In genomic region chr7:151113344-151114150, GRCh38 we compare ENCODE assay signal across 11 cellular contexts. TPM values are rescaled to one million over a fixed set of nuclear protein-coding genes. Genes with fewer than 3 reads are reported as not detected.
A peak's percentile ranks its signal among the peaks of the same experiment; 100 is the strongest.
DNase-seq lines count a peak whose midpoint lies in the region; ATAC-seq and TF ChIP-seq lines count a peak whose summit lies in the region.
"Had no signal": no experiment of that assay in that cellular context is flagged by ENCODE, and none has a peak within 500 bp of the region (broad histone marks: within the 10 kb centered on the region; RNA-seq: fewer than 3 reads in every experiment).

No MANE protein-coding gene starts in this region.

- peaks cover 2% of the 10 kb centered on the region for H3K36me3 Mint-ChIP-seq in CD8-positive, alpha-beta T cell
- peaks cover 0 to 4% (median under 1%) of the 10 kb centered on the region in 5 donors for H3K36me3 Mint-ChIP-seq in naive thymus-derived CD4-positive, alpha-beta T cell
- H3K36me3 Mint-ChIP-seq in activated T-helper 1 cell treated with anti-CD3 and anti-CD28 coated beads, Interleukin-12 subunit alpha, Interleukin-12 subunit beta, Interleukin-2, Interleukin-4 antibody, amounts not matched to agents 30 ng/mL and 10 ng/mL and 1 ng/mL, durations not matched to agents 14 hours and 24 hours and 36 hours (ENCODE audit: low read depth), result no peaks in the 10 kb centered on the region

- H3K36me3 ChIP-seq in CD8-positive, alpha-beta T cell (ENCODE audit: insufficient read depth, low read length), result no peaks in the 10 kb centered on the region
- peaks cover 0 to 3% (median 0%) of the 10 kb centered on the region in 3 experiments for H3K36me3 ChIP-seq in naive thymus-derived CD4-positive, alpha-beta T cell (ENCODE audit: control insufficient read depth in 2 of 3, insufficient read depth in 3 of 3, low read length in 3 of 3)
- peaks cover 10% of the 10 kb centered on the region for H3K36me3 ChIP-seq in SJCRH30

- H3K9me3 Mint-ChIP-seq in CD8-positive, alpha-beta T cell, result no peaks in the 10 kb centered on the region
- no peaks in the 10 kb centered on the region for H3K9me3 Mint-ChIP-seq in naive thymus-derived CD4-positive, alpha-beta T cell
- H3K9me3 Mint-ChIP-seq in activated T-helper 1 cell treated with anti-CD3 and anti-CD28 coated beads, Interleukin-12 subunit alpha, Interleukin-12 subunit beta, Interleukin-2, Interleukin-4 antibody, amounts not matched to agents 30 ng/mL and 10 ng/mL and 1 ng/mL, durations not matched to agents 14 hours and 24 hours and 36 hours, result no peaks in the 10 kb centered on the region

- DNase-seq in CD8-positive, alpha-beta T cell, result no peak
- DNase-seq in NCI-H226, result peak; percentile 99
- peak; percentile 64 for DNase-seq in dedifferentiated amniotic fluid mesenchymal stem cell (ENCODE audit: extremely low spot score)
- no peak for DNase-seq in naive thymus-derived CD4-positive, alpha-beta T cell
- DNase-seq in SJCRH30, result no peak
- no peak for DNase-seq in D341Med (ENCODE audit: low spot score)
- no peak for DNase-seq in activated T-helper 1 cell treated with anti-CD3 and anti-CD28 coated beads, Interleukin-12 subunit alpha, Interleukin-12 subunit beta, Interleukin-2, Interleukin-4 antibody, amounts not matched to agents 30 ng/mL and 10 ng/mL and 1 ng/mL, durations not matched to agents 14 hours and 24 hours and 36 hours (ENCODE audit: low spot score)
- no peak for DNase-seq in NCI-H2029 (lab: John Stamatoyannopoulos, UW)
- DNase-seq: activated CD8-positive, alpha-beta memory T cell treated with anti-CD3 and anti-CD28 coated beads, Interleukin-2, amount 50 U/mL, for 4 hours had no signal

- H3K27ac Mint-ChIP-seq in CD8-positive, alpha-beta T cell, result no peak overlapping the region
- H3K27ac Mint-ChIP-seq in naive thymus-derived CD4-positive, alpha-beta T cell, result peak overlapping the region in 1 of 9 donors; percentile 55
- no peak overlapping the region for H3K27ac Mint-ChIP-seq in activated T-helper 1 cell treated with anti-CD3 and anti-CD28 coated beads, Interleukin-12 subunit alpha, Interleukin-12 subunit beta, Interleukin-2, Interleukin-4 antibody, amounts not matched to agents 30 ng/mL and 10 ng/mL and 1 ng/mL, durations not matched to agents 14 hours and 24 hours and 36 hours

- peaks cover 8% of the 10 kb centered on the region for H3K27me3 ChIP-seq in CD8-positive, alpha-beta T cell (ENCODE audit: insufficient read depth, low read length)
- peaks cover 0 to 4% of the 10 kb centered on the region in 2 donors for H3K27me3 ChIP-seq in naive thymus-derived CD4-positive, alpha-beta T cell (ENCODE audit: control insufficient read depth in 2 of 2, insufficient read depth in 2 of 2, low read length in 2 of 2)
- no peaks in the 10 kb centered on the region for H3K27me3 ChIP-seq in SJCRH30

- H3K4me1 Mint-ChIP-seq in CD8-positive, alpha-beta T cell (ENCODE audit: low read depth), result peaks cover 11% of the 10 kb centered on the region
- H3K4me1 Mint-ChIP-seq in naive thymus-derived CD4-positive, alpha-beta T cell, result peaks cover 3 to 15% (median 5%) of the 10 kb centered on the region in 7 donors
- no peaks in the 10 kb centered on the region for H3K4me1 Mint-ChIP-seq in activated T-helper 1 cell treated with anti-CD3 and anti-CD28 coated beads, Interleukin-12 subunit alpha, Interleukin-12 subunit beta, Interleukin-2, Interleukin-4 antibody, amounts not matched to agents 30 ng/mL and 10 ng/mL and 1 ng/mL, durations not matched to agents 14 hours and 24 hours and 36 hours (ENCODE audit: low read depth)

- no peak for ATAC-seq in CD8-positive, alpha-beta T cell
- no peak for ATAC-seq in naive thymus-derived CD4-positive, alpha-beta T cell

- CTCF ChIA-PET in CD8-positive, alpha-beta T cell (lab: Charles Lee), result interaction anchor here (0.7 to 7.0 kb wide), 7 partner anchors 11 to 216 kb away, joined by 3 to 88 read pairs (median 3); no protein-coding TSS in a partner anchor
- CTCF ChIA-PET in naive thymus-derived CD4-positive, alpha-beta T cell (lab: Charles Lee), result interaction anchor here (0.6 to 8.0 kb wide), 4 partner anchors 96 to 215 kb away, joined by 3 to 62 read pairs (median 4); no protein-coding TSS in a partner anchor

- TF ChIP-seq CTCF in CD8-positive, alpha-beta T cell (IDR thresholded peaks at IDR 0.05), result no peak

- intact Hi-C loops in CD8-positive, alpha-beta T cell (cut with DNase I, micrococcal nuclease), result loop anchor here in 1 of 2 experiments (5.0 kb wide), 1 partner anchor 36 kb away; no protein-coding TSS in a partner anchor
- intact Hi-C loops in naive thymus-derived CD4-positive, alpha-beta T cell (cut with micrococcal nuclease), result loop anchor here in 1 of 2 donors (10.0 kb wide), 1 partner anchor 339 kb away; no protein-coding TSS in a partner anchor
- intact Hi-C loops in activated T-helper 1 cell treated with anti-CD3 and anti-CD28 coated beads, Interleukin-12 subunit alpha, Interleukin-12 subunit beta, Interleukin-2, Interleukin-4 antibody, amounts not matched to agents 30 ng/mL and 10 ng/mL and 1 ng/mL, durations not matched to agents 14 hours and 24 hours and 36 hours (cut with micrococcal nuclease), result no loop called here

- no peak overlapping the region for H3K4me3 ChIP-seq in CD8-positive, alpha-beta T cell (ENCODE audit: low read depth, low read length)
- H3K4me3 ChIP-seq in naive thymus-derived CD4-positive, alpha-beta T cell (ENCODE audit: low read length), result no peak overlapping the region
- H3K4me3 ChIP-seq in SJCRH30, result no peak overlapping the region

- POLR2A ChIA-PET in CD8-positive, alpha-beta T cell (lab: Charles Lee), result no interaction called here
- POLR2A ChIA-PET in naive thymus-derived CD4-positive, alpha-beta T cell (lab: Charles Lee), result no interaction called here

- no peak overlapping the region for H3K27ac ChIP-seq in CD8-positive, alpha-beta T cell (ENCODE audit: low read depth, low read length)
- no peak overlapping the region for H3K27ac ChIP-seq in naive thymus-derived CD4-positive, alpha-beta T cell (ENCODE audit: low read depth, low read length)
- no peak overlapping the region for H3K27ac ChIP-seq in SJCRH30
- H3K27ac ChIP-seq: KMS-11 had no signal

- peaks cover 9% of the 10 kb centered on the region for H3K27me3 Mint-ChIP-seq in CD8-positive, alpha-beta T cell (ENCODE audit: low read depth)
- peaks cover 0 to 21% (median 0%) of the 10 kb centered on the region in 5 donors for H3K27me3 Mint-ChIP-seq in naive thymus-derived CD4-positive, alpha-beta T cell
- H3K27me3 Mint-ChIP-seq in activated T-helper 1 cell treated with anti-CD3 and anti-CD28 coated beads, Interleukin-12 subunit alpha, Interleukin-12 subunit beta, Interleukin-2, Interleukin-4 antibody, amounts not matched to agents 30 ng/mL and 10 ng/mL and 1 ng/mL, durations not matched to agents 14 hours and 24 hours and 36 hours (ENCODE audit: insufficient read depth), result peaks cover 17% of the 10 kb centered on the region

- no peaks in the 10 kb centered on the region for H3K9me3 ChIP-seq in CD8-positive, alpha-beta T cell (ENCODE audit: low read length)
- H3K9me3 ChIP-seq in naive thymus-derived CD4-positive, alpha-beta T cell (ENCODE audit: control insufficient read depth in 2 of 3, low read length in 3 of 3), result no peaks in the 10 kb centered on the region
- H3K9me3 ChIP-seq in SJCRH30 (replicated peaks), result no peaks in the 10 kb centered on the region

- H3K4me3 Mint-ChIP-seq in CD8-positive, alpha-beta T cell, result peak overlapping the region; percentile 50
- H3K4me3 Mint-ChIP-seq in naive thymus-derived CD4-positive, alpha-beta T cell, result peak overlapping the region in 9 of 10 donors; percentile 17 to 72 (median 46)
- no peak overlapping the region for H3K4me3 Mint-ChIP-seq in activated T-helper 1 cell treated with anti-CD3 and anti-CD28 coated beads, Interleukin-12 subunit alpha, Interleukin-12 subunit beta, Interleukin-2, Interleukin-4 antibody, amounts not matched to agents 30 ng/mL and 10 ng/mL and 1 ng/mL, durations not matched to agents 14 hours and 24 hours and 36 hours

- H3K4me1 ChIP-seq in CD8-positive, alpha-beta T cell (ENCODE audit: insufficient read depth, low read length), result peaks cover 4% of the 10 kb centered on the region
- no peaks in the 10 kb centered on the region for H3K4me1 ChIP-seq in naive thymus-derived CD4-positive, alpha-beta T cell (ENCODE audit: control insufficient read depth in 2 of 2, insufficient read depth in 2 of 2, low read length in 2 of 2)
- H3K4me1 ChIP-seq in SJCRH30, result no peaks in the 10 kb centered on the region

RNA-seq across cellular contexts. Expression of gene AGAP3, which starts 27.3 kb away (rescaled TPM):
- total RNA-seq in CD8-positive, alpha-beta T cell, result 10 to 100 TPM; 35.0 to 36.6 TPM
- total RNA-seq in naive thymus-derived CD4-positive, alpha-beta T cell, result 10 to 100 TPM; 27.4 to 70.6 (median 37.2) TPM
- polyA plus RNA-seq in naive thymus-derived CD4-positive, alpha-beta T cell, result 1 to 10 TPM; 6.0 to 6.5 TPM
- 59.7 and 62.9 TPM in 2 replicates for total RNA-seq in SJCRH30 (2014; rRNA removed; shearing (Covaris generic))
- 52.9 and 58.0 TPM in 2 replicates for total RNA-seq in activated T-helper 1 cell treated with anti-CD3 and anti-CD28 coated beads, Interleukin-12 subunit alpha, Interleukin-12 subunit beta, Interleukin-2, Interleukin-4 antibody, amounts not matched to agents 30 ng/mL and 10 ng/mL and 1 ng/mL, durations not matched to agents 14 hours and 24 hours and 36 hours

RNA-seq across cellular contexts. Expression of gene TMUB1, which starts 30.3 kb away (rescaled TPM):
- 10 to 100 TPM; 42.3 to 44.6 TPM for total RNA-seq in CD8-positive, alpha-beta T cell
- total RNA-seq in naive thymus-derived CD4-positive, alpha-beta T cell, result 10 to 100 TPM; 39.5 to 61.2 (median 42.2) TPM
- polyA plus RNA-seq in naive thymus-derived CD4-positive, alpha-beta T cell, result 10 to 100 TPM; 36.0 to 53.6 TPM
- 43.5 and 44.2 TPM in 2 replicates for total RNA-seq in SJCRH30 (2014; rRNA removed; shearing (Covaris generic))
- total RNA-seq in activated T-helper 1 cell treated with anti-CD3 and anti-CD28 coated beads, Interleukin-12 subunit alpha, Interleukin-12 subunit beta, Interleukin-2, Interleukin-4 antibody, amounts not matched to agents 30 ng/mL and 10 ng/mL and 1 ng/mL, durations not matched to agents 14 hours and 24 hours and 36 hours, result 55.3 and 63.4 TPM in 2 replicates

RNA-seq across cellular contexts. Expression of gene FASTK, which starts 32.9 kb away (rescaled TPM):
- total RNA-seq in CD8-positive, alpha-beta T cell, result 10 to 100 TPM; 56.3 to 62.9 TPM
- 100 to 1,000 TPM in 3 of 5 experiments, 10 to 100 TPM in 2; 94.1 to 136 (median 101) TPM for total RNA-seq in naive thymus-derived CD4-positive, alpha-beta T cell
- polyA plus RNA-seq in naive thymus-derived CD4-positive, alpha-beta T cell, result 10 to 100 TPM; 49.6 to 69.4 TPM
- total RNA-seq in SJCRH30 (2014; rRNA removed; shearing (Covaris generic)), result 62.2 and 92.8 TPM in 2 replicates
- total RNA-seq in activated T-helper 1 cell treated with anti-CD3 and anti-CD28 coated beads, Interleukin-12 subunit alpha, Interleukin-12 subunit beta, Interleukin-2, Interleukin-4 antibody, amounts not matched to agents 30 ng/mL and 10 ng/mL and 1 ng/mL, durations not matched to agents 14 hours and 24 hours and 36 hours, result 92.6 and 96.3 TPM in 2 replicates

RNA-seq across cellular contexts. Expression of gene GBX1, which starts 53.9 kb away (rescaled TPM):
- not detected for total RNA-seq in CD8-positive, alpha-beta T cell
- total RNA-seq in naive thymus-derived CD4-positive, alpha-beta T cell, result not detected
- polyA plus RNA-seq in naive thymus-derived CD4-positive, alpha-beta T cell, result not detected
- total RNA-seq in SJCRH30 (2014; rRNA removed; shearing (Covaris generic)), result 0.48 and 0.95 TPM in 2 replicates
- total RNA-seq in activated T-helper 1 cell treated with anti-CD3 and anti-CD28 coated beads, Interleukin-12 subunit alpha, Interleukin-12 subunit beta, Interleukin-2, Interleukin-4 antibody, amounts not matched to agents 30 ng/mL and 10 ng/mL and 1 ng/mL, durations not matched to agents 14 hours and 24 hours and 36 hours, result not detected in 2 replicates
- total RNA-seq: subcutaneous adipose tissue had no signal

RNA-seq across cellular contexts. Expression of gene SLC4A2, which starts 54.2 kb away (rescaled TPM):
- 10 to 100 TPM; 25.5 to 29.1 TPM for total RNA-seq in CD8-positive, alpha-beta T cell
- total RNA-seq in naive thymus-derived CD4-positive, alpha-beta T cell, result 100 to 1,000 TPM in 1 of 5 experiments, 10 to 100 TPM in 4; 38.7 to 125 (median 65.9) TPM
- 10 to 100 TPM in 1 of 2 donors, 1 to 10 TPM in 1; 7.9 to 12.1 TPM for polyA plus RNA-seq in naive thymus-derived CD4-positive, alpha-beta T cell
- 129 and 132 TPM in 2 replicates for total RNA-seq in SJCRH30 (2014; rRNA removed; shearing (Covaris generic))
- 127 and 128 TPM in 2 replicates for total RNA-seq in activated T-helper 1 cell treated with anti-CD3 and anti-CD28 coated beads, Interleukin-12 subunit alpha, Interleukin-12 subunit beta, Interleukin-2, Interleukin-4 antibody, amounts not matched to agents 30 ng/mL and 10 ng/mL and 1 ng/mL, durations not matched to agents 14 hours and 24 hours and 36 hours

Comparison
In these comparisons a context has a peak if more than half of its experiments do, and no peak if none do; other contexts are left out.
1. DNase-seq: peak in NCI-H226 (single experiment) and dedifferentiated amniotic fluid mesenchymal stem cell (single experiment); none in CD8-positive, alpha-beta T cell (0 of 7), naive thymus-derived CD4-positive, alpha-beta T cell (0 of 9), SJCRH30 (0 of 2), D341Med (single experiment), activated T-helper 1 cell treated with anti-CD3 and anti-CD28 coated beads, Interleukin-12 subunit alpha, Interleukin-12 subunit beta, Interleukin-2, Interleukin-4 antibody, amounts not matched to agents 30 ng/mL and 10 ng/mL and 1 ng/mL, durations not matched to agents 14 hours and 24 hours and 36 hours (single experiment) and NCI-H2029 (single experiment).